In the genomic region with DNA sequence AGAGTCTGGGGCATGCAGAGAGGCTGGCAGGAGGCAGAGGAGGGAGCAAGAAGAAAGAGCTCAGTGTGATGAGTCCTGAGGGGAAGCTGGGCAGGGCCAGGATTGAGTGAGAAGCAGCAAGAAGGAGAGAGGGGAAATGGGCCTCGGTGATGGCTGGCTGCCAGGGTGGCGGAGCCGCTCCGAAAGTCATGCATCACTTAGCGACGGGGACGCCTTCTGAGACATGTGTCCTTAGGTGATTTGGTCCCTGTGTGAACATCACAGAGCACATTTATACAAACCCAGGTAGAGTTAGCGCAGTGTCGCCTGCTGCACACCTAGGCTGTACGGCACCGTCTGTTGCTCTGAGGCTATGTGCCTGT, we compare ENCODE assay signal across 9 cellular contexts. TPM values are rescaled to one million over a fixed set of nuclear protein-coding genes. Genes with fewer than 3 reads are reported as not detected.
A peak's percentile ranks its signal among the peaks of the same experiment; 100 is the strongest.
DNase-seq lines count a peak whose midpoint lies in the region; ATAC-seq and TF ChIP-seq lines count a peak whose summit lies in the region.
"Had no signal": no experiment of that assay in that cellular context is flagged by ENCODE, and none has a peak within 500 bp of the region (broad histone marks: within the 10 kb centered on the region; RNA-seq: fewer than 3 reads in every experiment).

No MANE protein-coding gene starts in this region.

- peak overlapping the region; percentile 60 to 71 for H3K4me3 Mint-ChIP-seq in activated T-cell treated with anti-CD3 and anti-CD28 coated beads, Interleukin-2, amount 50 U/mL, for 72 hours
- peak overlapping the region; percentile 74 for H3K4me3 Mint-ChIP-seq in memory B cell

- H3K4me3 ChIP-seq in BE2C (ENCODE audit: low read depth, low read length) (no peak overlapping the region), colonic mucosa (no peak overlapping the region)

- no peaks in the 10 kb centered on the region for H3K27me3 Mint-ChIP-seq in activated T-cell treated with anti-CD3 and anti-CD28 coated beads, Interleukin-2, amount 50 U/mL, for 72 hours (ENCODE audit: low read depth)
- no peaks in the 10 kb centered on the region for H3K27me3 Mint-ChIP-seq in memory B cell

- peak overlapping the region; percentile 95 for H3K27ac Mint-ChIP-seq in activated T-cell treated with anti-CD3 and anti-CD28 coated beads, Interleukin-2, amount 50 U/mL, for 72 hours
- peak overlapping the region; percentile 89 for H3K27ac Mint-ChIP-seq in memory B cell

- TF ChIP-seq EP300 in Ishikawa (IDR thresholded peaks at IDR 0.05; ENCODE audit: borderline replicate concordance), result no peak

- H3K36me3 Mint-ChIP-seq in activated T-cell treated with anti-CD3 and anti-CD28 coated beads, Interleukin-2, amount 50 U/mL, for 72 hours (ENCODE audit: insufficient read depth in 2 of 2), result no peaks in the 10 kb centered on the region
- H3K36me3 Mint-ChIP-seq in memory B cell, result peaks cover 5% of the 10 kb centered on the region

- H3K27me3 ChIP-seq in BE2C, result no peaks in the 10 kb centered on the region
- H3K27me3 ChIP-seq in colonic mucosa, result no peaks in the 10 kb centered on the region
- no peaks in the 10 kb centered on the region for H3K27me3 ChIP-seq in foreskin keratinocyte

- H3K4me1 Mint-ChIP-seq in activated T-cell treated with anti-CD3 and anti-CD28 coated beads, Interleukin-2, amount 50 U/mL, for 72 hours (ENCODE audit: low read depth), result peaks cover 61% of the 10 kb centered on the region
- peaks cover 67% of the 10 kb centered on the region for H3K4me1 Mint-ChIP-seq in memory B cell

- intact Hi-C loops in colonic mucosa (cut with DNase I), result no loop called here

- TF ChIP-seq CTCF in BE2C (IDR thresholded peaks at IDR 0.05; ENCODE audit: low read depth, low read length) (no peak), colonic mucosa (IDR thresholded peaks at IDR 0.05) (no peak), foreskin keratinocyte (conservative IDR thresholded peaks at IDR 0.05) (no peak)

- H3K36me3 ChIP-seq in BE2C, result no peaks in the 10 kb centered on the region
- no peaks in the 10 kb centered on the region for H3K36me3 ChIP-seq in colonic mucosa

- no peak overlapping the region for H3K9ac ChIP-seq in colonic mucosa (ENCODE audit: low read depth in 2 of 2, low read length in 2 of 2)
- H3K9ac ChIP-seq: parathyroid adenoma had no signal

- H3K9me3 ChIP-seq in BE2C (no peaks in the 10 kb centered on the region), colonic mucosa (no peaks in the 10 kb centered on the region)

- ATAC-seq in activated T-cell treated with anti-CD3 and anti-CD28 coated beads, Interleukin-2, amount 50 U/mL, for 72 hours (replicated peaks in 1 of 2), result peak in 1 of 2 donors; percentile 19
- ATAC-seq in memory B cell (ENCODE audit: low read depth) (peak; percentile 48), foreskin keratinocyte (no peak), GM21786 (IDR thresholded peaks at IDR 0.05; ENCODE audit: unreplicated experiment) (no peak), HG03457 (IDR thresholded peaks at IDR 0.05; ENCODE audit: unreplicated experiment) (no peak)

- H3K9me3 Mint-ChIP-seq in activated T-cell treated with anti-CD3 and anti-CD28 coated beads, Interleukin-2, amount 50 U/mL, for 72 hours, result no peaks in the 10 kb centered on the region
- no peaks in the 10 kb centered on the region for H3K9me3 Mint-ChIP-seq in memory B cell

- H3K27ac ChIP-seq in colonic mucosa (no peak overlapping the region), foreskin keratinocyte (no peak overlapping the region)
- H3K27ac ChIP-seq: parathyroid adenoma had no signal

- DNase-seq in BE2C (peak; percentile 44), memory B cell (ENCODE audit: low spot score in 2 of 2) (peak; percentile 52 to 62), colonic mucosa (no peak), foreskin keratinocyte (no peak)
- peak; percentile 33 to 57 for DNase-seq in activated T-cell treated with anti-CD3 and anti-CD28 coated beads, Interleukin-2, amount 50 U/mL, for 72 hours

- no peak for TF ChIP-seq RAD21 in Ishikawa (IDR thresholded peaks at IDR 0.05; ENCODE audit: low read depth)

- H3K4me1 ChIP-seq in BE2C, result peaks cover 7% of the 10 kb centered on the region
- peaks cover 27% of the 10 kb centered on the region for H3K4me1 ChIP-seq in colonic mucosa
- peaks cover 18% of the 10 kb centered on the region for H3K4me1 ChIP-seq in foreskin keratinocyte
- H3K4me1 ChIP-seq: parathyroid adenoma had no signal

TF ChIP-seq in Ishikawa, 13 proteins besides CTCF, POLR2A, EP300 and RAD21:
- TF ChIP-seq NFIC (IDR thresholded peaks at IDR 0.05) (peak; percentile 57), ZBTB7A (IDR thresholded peaks at IDR 0.05; ENCODE audit: low read depth) (no peak)

RNA-seq across cellular contexts. Expression of a gene that starts 15.1 kb away (rescaled TPM):
- 7.5 TPM for polyA plus RNA-seq in BE2C (2012; ENCODE audit: insufficient read depth, insufficient read length, low read depth)
- 10 to 100 TPM; 29.5 to 34.8 TPM for total RNA-seq in activated T-cell treated with anti-CD3 and anti-CD28 coated beads, Interleukin-2, amount 50 U/mL, for 72 hours
- 10 to 100 TPM; 34.2 to 36.4 TPM for total RNA-seq in colonic mucosa
- total RNA-seq in foreskin keratinocyte, result 17.5 and 18.7 TPM in 2 replicates
- polyA plus RNA-seq in foreskin keratinocyte, result 21.9 and 23.4 TPM in 2 replicates

RNA-seq across cellular contexts. Expression of a gene that starts 39.5 kb away (rescaled TPM):
- polyA plus RNA-seq in BE2C (2012; ENCODE audit: insufficient read depth, insufficient read length, low read depth), result 82.7 TPM
- 10 to 100 TPM; 38.6 to 53.1 TPM for total RNA-seq in activated T-cell treated with anti-CD3 and anti-CD28 coated beads, Interleukin-2, amount 50 U/mL, for 72 hours
- total RNA-seq in colonic mucosa (10 to 100 TPM; 24.7 to 46.6 TPM), foreskin keratinocyte (18.2 and 19.3 TPM in 2 replicates)
- 7.1 and 8.1 TPM in 2 replicates for polyA plus RNA-seq in foreskin keratinocyte

Comparison
In these comparisons a context has a peak if more than half of its experiments do, and no peak if none do; other contexts are left out.
1. DNase-seq: peak in BE2C (single experiment), activated T-cell treated with anti-CD3 and anti-CD28 coated beads, Interleukin-2, amount 50 U/mL, for 72 hours (2 of 2) and memory B cell (2 of 2); none in colonic mucosa (single experiment) and foreskin keratinocyte (0 of 2).